Comparison of ENCODE assay signal across 8 cellular contexts in the genomic region with DNA sequence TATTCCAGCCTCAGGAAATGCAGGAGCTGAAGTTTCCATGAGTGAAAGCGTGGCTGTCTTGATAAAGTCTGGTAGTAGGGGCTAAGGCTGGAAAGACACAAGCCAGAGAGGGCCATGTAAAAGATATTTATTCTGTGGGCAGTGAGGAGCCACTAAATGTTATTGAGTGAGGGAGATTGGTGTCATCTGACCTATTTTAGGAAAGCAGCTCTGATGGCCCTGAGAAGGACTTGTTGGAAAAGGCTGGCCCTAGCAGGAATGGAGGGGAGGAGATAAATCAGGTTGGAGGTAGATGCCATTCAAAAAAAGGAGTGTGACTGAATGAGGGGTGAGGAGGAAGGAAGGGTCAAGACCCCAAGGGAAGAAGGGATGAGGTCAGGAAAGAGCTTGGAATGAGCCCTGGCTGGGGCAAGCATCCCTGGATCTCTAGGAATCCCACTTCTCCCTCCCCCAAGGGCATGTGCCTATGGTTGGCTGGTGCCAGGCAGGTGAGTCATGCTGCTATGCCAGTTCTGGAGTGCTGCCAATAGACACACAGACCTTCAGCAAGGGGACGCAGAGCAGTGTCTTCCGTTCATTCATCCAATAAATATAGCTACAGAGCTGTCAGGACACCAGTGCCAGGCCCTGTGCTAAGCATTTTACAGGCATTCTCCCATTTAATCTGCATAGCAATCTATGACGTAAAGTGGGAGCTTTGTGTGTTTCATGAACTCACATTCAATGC. TPM values are rescaled to one million over a fixed set of nuclear protein-coding genes. Genes with fewer than 3 reads are reported as not detected.
DNase-seq lines count a peak whose midpoint lies in the region; ATAC-seq and TF ChIP-seq lines count a peak whose summit lies in the region.

No MANE protein-coding gene starts in this region.

- H3K27me3 Mint-ChIP-seq in MCF 10A (ENCODE audit: insufficient read depth, unreplicated experiment): no peaks in the 10 kb centered on the region

- TF ChIP-seq CTCF in MCF 10A (IDR thresholded peaks at IDR 0.05; ENCODE audit: unreplicated experiment): no peak

- no peaks in the 10 kb centered on the region for H3K9me3 Mint-ChIP-seq in MCF 10A (ENCODE audit: unreplicated experiment)

- H3K4me1 Mint-ChIP-seq in MCF 10A (ENCODE audit: insufficient read depth, unreplicated experiment): peaks cover 40% of the 10 kb centered on the region

- no TSS peak for BruUV-seq in MCF 10A (replicated peaks; lab: Mats Ljungman, UMichigan)

- no peak overlapping the region for H3K4me3 Mint-ChIP-seq in MCF 10A (ENCODE audit: unreplicated experiment)

- intact Hi-C loops in MCF 10A (cut with micrococcal nuclease): loop anchor here (5.0 kb wide), 2 partner anchors 112 to 158 kb away; no protein-coding TSS in a partner anchor

- DNase-seq in COLO668 (lab: John Stamatoyannopoulos, UW; ENCODE audit: unreplicated experiment): peak; percentile 71
- peak; percentile 64 for DNase-seq in NCI-H1694 (lab: John Stamatoyannopoulos, UW)
- peak; percentile 99 for DNase-seq in MCF 10A (ENCODE audit: unreplicated experiment)
- peak; percentile 100 for DNase-seq in kidney glomerular epithelial cell (lab: John Stamatoyannopoulos, UW)
- DNase-seq in stimulated activated naive CD4-positive, alpha-beta T cell (lab: John Stamatoyannopoulos, UW): no peak
- no peak for DNase-seq in KG1 (lab: John Stamatoyannopoulos, UW)

- CTCF ChIA-PET in MCF 10A (lab: Yijun Ruan, JAX): interaction anchor here (0.5 to 12.4 kb wide), 15 partner anchors 9 to 151 kb away, joined by 3 to 373 read pairs (median 4); partner anchors contain the start of genes HOGA1 and MORN4

- ATAC-seq in HG03175 (IDR thresholded peaks at IDR 0.05; ENCODE audit: unreplicated experiment) (no peak), GM21723 (IDR thresholded peaks at IDR 0.05; ENCODE audit: unreplicated experiment) (no peak)

- H3K27ac Mint-ChIP-seq in MCF 10A (ENCODE audit: low read depth, unreplicated experiment): peak overlapping the region; percentile 21

- POLR2A ChIA-PET in MCF 10A (lab: Yijun Ruan, JAX): interaction anchor here (0.8 to 6.5 kb wide), 18 partner anchors 10 to 173 kb away, joined by 3 to 184 read pairs (median 5); partner anchors contain the start of genes HOGA1, PI4K2A, RRP12 and UBTD1

- peaks cover under 1% of the 10 kb centered on the region for H3K36me3 Mint-ChIP-seq in MCF 10A (ENCODE audit: insufficient read depth, unreplicated experiment)

RNA-seq across cellular contexts. Expression of gene ANKRD2, which starts 2.0 kb away (rescaled TPM):
- total RNA-seq in MCF 10A (2022): 1.8 and 5.8 TPM in 2 replicates

RNA-seq across cellular contexts. Expression of gene HOGA1, which starts 9.7 kb away (rescaled TPM):
- total RNA-seq in MCF 10A (2022): 0.88 and 1.7 TPM in 2 replicates

RNA-seq across cellular contexts. Expression of gene C10orf62, which starts 15.0 kb away (rescaled TPM):
- 0.26 TPM in 1 of 2 replicates, not detected in the other for total RNA-seq in MCF 10A (2022)

RNA-seq across cellular contexts. Expression of gene MORN4, which starts 58.8 kb away (rescaled TPM):
- 14.2 and 14.5 TPM in 2 replicates for total RNA-seq in MCF 10A (2022)

Comparison
In these comparisons a context has a peak if more than half of its experiments do, and no peak if none do; other contexts are left out.
1. DNase-seq: peak in COLO668 (single experiment), NCI-H1694 (single experiment), MCF 10A (single experiment) and kidney glomerular epithelial cell (single experiment); none in stimulated activated naive CD4-positive, alpha-beta T cell (0 of 6) and KG1 (single experiment).